In genomic region chr14:103100281-103101121, GRCh38 we compare ENCODE assay signal across 23 cellular contexts. TPM values are rescaled to one million over a fixed set of nuclear protein-coding genes. Genes with fewer than 3 reads are reported as not detected.
A peak's percentile ranks its signal among the peaks of the same experiment; 100 is the strongest.
DNase-seq lines count a peak whose midpoint lies in the region; ATAC-seq and TF ChIP-seq lines count a peak whose summit lies in the region.
"Had no signal": no experiment of that assay in that cellular context is flagged by ENCODE, and none has a peak within 500 bp of the region (broad histone marks: within the 10 kb centered on the region; RNA-seq: fewer than 3 reads in every experiment).

No MANE protein-coding gene starts in this region.

- H3K27me3 ChIP-seq in hepatocyte: no peaks in the 10 kb centered on the region
- H3K27me3 ChIP-seq: body of pancreas had no signal

- no peaks in the 10 kb centered on the region for H3K9me2 ChIP-seq in hepatocyte (replicated peaks; ENCODE audit: insufficient read depth)

- no peak overlapping the region for H3K4me3 ChIP-seq in hepatocyte
- H3K4me3 ChIP-seq: body of pancreas, esophagus squamous epithelium, heart left ventricle, psoas muscle had no signal

- no peaks in the 10 kb centered on the region for H4K20me1 ChIP-seq in hepatocyte (ENCODE audit: insufficient read depth, poor library complexity, severe bottlenecking)

- WGBS in hepatocyte (ENCODE audit: low lambda C conversion rate, missing lambda C conversion rate): 66% methylated on average over 25 of the region's 25 CpGs

- H3K79me2 ChIP-seq in hepatocyte: no peaks in the 10 kb centered on the region

- H3K4me2 ChIP-seq in hepatocyte: peak overlapping the region; percentile 70

- TF ChIP-seq POLR2A in erythroblast (IDR thresholded peaks at IDR 0.05; ENCODE audit: low read length): no peak

- no peaks in the 10 kb centered on the region for H3K36me3 ChIP-seq in hepatocyte (replicated peaks; ENCODE audit: insufficient read depth, low read depth)
- H3K36me3 ChIP-seq: esophagus squamous epithelium, heart left ventricle had no signal

- TF ChIP-seq CTCF in hepatocyte (IDR thresholded peaks at IDR 0.05; ENCODE audit: poor library complexity): no peak

- peak overlapping the region; percentile 84 for H3K27ac ChIP-seq in hepatocyte
- H3K27ac ChIP-seq: body of pancreas, heart left ventricle, psoas muscle, RWPE1 had no signal

- DNase-seq in 8988T (peak; percentile 24), hepatocyte (ENCODE audit: low spot score) (no peak), ACHN (no peak), erythroblast (lab: John Stamatoyannopoulos, UW) (no peak)
- DNase-seq: activated CD4-positive, CD25-positive, alpha-beta regulatory T cell treated with anti-CD3 and anti-CD28 coated beads, Interleukin-2, amount 50 U/mL, for 72 hours; activated naive CD4-positive, alpha-beta T cell treated with anti-CD3 and anti-CD28 coated beads, Interleukin-2, amount 10 ng/mL, durations not matched to agents 7 days and 5 days; dermis blood vessel endothelial cell; esophagus squamous epithelium; GDM1; HFFc6; NCI-H2081 treated with DMSO at 0.1 percent for 48 hours; NCI-H526 treated with DMSO at 0.1 percent for 48 hours; psoas muscle; substantia nigra; T-cell had no signal

- ATAC-seq in GM18867 (IDR thresholded peaks at IDR 0.05; ENCODE audit: unreplicated experiment) (peak; percentile 65), HG03066 (IDR thresholded peaks at IDR 0.05; ENCODE audit: low read depth, unreplicated experiment) (peak; percentile 74), GM21619 (IDR thresholded peaks at IDR 0.05; ENCODE audit: unreplicated experiment) (no peak), HG03039 (IDR thresholded peaks at IDR 0.05; ENCODE audit: unreplicated experiment) (no peak)
- ATAC-seq: body of pancreas, heart left ventricle, psoas muscle, T-cell had no signal

- no peak overlapping the region for H2AFZ ChIP-seq in hepatocyte

- H3K4me1 ChIP-seq in hepatocyte (ENCODE audit: insufficient read depth): peaks cover 38% of the 10 kb centered on the region

- in situ Hi-C loops in ACHN (cut with HindIII; ENCODE audit: low pct_ligation_motif_present, low pct_unique_long_range_greater_than_20kb, low sequenced_read_pairs): no loop called here

- no peaks in the 10 kb centered on the region for H3K9me3 ChIP-seq in hepatocyte (ENCODE audit: low read depth)
- H3K9me3 ChIP-seq: body of pancreas, esophagus squamous epithelium, heart left ventricle had no signal

RNA-seq across cellular contexts. Expression of gene EXOC3L4, which starts 6.0 kb away (rescaled TPM):
- 12.4 and 35.3 TPM in 2 replicates for total RNA-seq in hepatocyte
- 31.0 and 40.3 TPM in 2 replicates for polyA plus RNA-seq in hepatocyte
- total RNA-seq: dermis blood vessel endothelial cell had no signal

RNA-seq across cellular contexts. Expression of gene LBHD2, which starts 16.5 kb away (rescaled TPM):
- not detected in 2 replicates for total RNA-seq in hepatocyte
- polyA plus RNA-seq in hepatocyte: 0.21 TPM in 1 of 2 replicates, not detected in the other
- total RNA-seq: body of pancreas, dermis blood vessel endothelial cell, heart left ventricle, HFFc6, HT-29, psoas muscle, T-cell had no signal
- polyA plus RNA-seq: psoas muscle had no signal

RNA-seq across cellular contexts. Expression of gene TNFAIP2, which starts 22.8 kb away (rescaled TPM):
- 14.0 and 16.0 TPM in 2 replicates for total RNA-seq in hepatocyte
- 14.2 and 28.2 TPM in 2 replicates for polyA plus RNA-seq in hepatocyte

RNA-seq across cellular contexts. Expression of gene CDC42BPB, which starts 43.2 kb away (rescaled TPM):
- 41.7 and 60.6 TPM in 2 replicates for total RNA-seq in hepatocyte
- 9.4 and 10.2 TPM in 2 replicates for polyA plus RNA-seq in hepatocyte

Comparison
In these comparisons a context has a peak if more than half of its experiments do, and no peak if none do; other contexts are left out.
1. ATAC-seq: peak in GM18867 (single experiment) and HG03066 (single experiment); none in GM21619 (single experiment) and HG03039 (single experiment).